Comparison of ENCODE assay signal across 26 cellular contexts in genomic region chr1:57546527-57546926, GRCh38.
"Had no signal": no experiment of that assay in that cellular context is flagged by ENCODE, and none has a peak within 500 bp of the region (broad histone marks: within the 10 kb centered on the region; RNA-seq: fewer than 3 reads in every experiment).

No MANE protein-coding gene starts in this region.

- DNase-seq: activated CD4-positive, alpha-beta T cell treated with anti-CD3 and anti-CD28 coated beads for 48 hours; activated CD4-positive, alpha-beta T cell treated with anti-CD3 and anti-CD28 coated beads, Interleukin-2, amount 50 U/mL, for 48 hours; activated CD8-positive, alpha-beta memory T cell treated with anti-CD3 and anti-CD28 coated beads for 24 hours; activated effector memory CD4-positive, alpha-beta T cell treated with Interleukin-2 at 50 U/mL for 16 hours; activated naive CD4-positive, alpha-beta T cell treated with anti-CD3 and anti-CD28 coated beads for 36 hours; activated naive CD8-positive, alpha-beta T cell treated with anti-CD3 and anti-CD28 coated beads for 36 hours; adrenal gland; aorta; body of pancreas; cerebellar nuclear complex; colonic mucosa; effector memory CD4-positive, alpha-beta T cell; erythroblast; gastrocnemius medialis; glutamatergic neuron; left ventricle myocardium inferior; posterior cingulate gyrus; right cardiac atrium; stimulated activated CD4-positive, alpha-beta T cell treated with anti-CD3 and anti-CD28 coated beads, Interleukin-15, amount 100 ng/mL, for 24 hours; stimulated activated CD4-positive, alpha-beta T cell treated with anti-CD3 and anti-CD28 coated beads, Interleukin-2, amount 100 ng/mL, for 24 hours; stimulated activated naive B cell treated with anti-CD40 and anti-IgM and Interleukin-4, amounts not matched to agents 10 μg/mL and 1 μg/mL and 100 μg/mL, for 72 hours; tibial artery; upper lobe of right lung; WERI-Rb-1 had no signal

- ATAC-seq: activated CD4-positive, CD25-positive, alpha-beta regulatory T cell treated with anti-CD3 and anti-CD28 coated beads, Interleukin-2, amount 50 U/mL, for 24 hours; body of pancreas; gastrocnemius medialis; natural killer cell treated with Interleukin-12 subunit alpha and Interleukin-12 subunit beta and Interleukin-15 and Interleukin-18, amount 100 ng/mL, for 72 hours; right cardiac atrium; upper lobe of right lung had no signal
